26 cellular contexts compared by ENCODE assay signal in genomic region chr16:35570946-35571345, GRCh38.
"Had no signal": no experiment of that assay in that cellular context is flagged by ENCODE, and none has a peak within 500 bp of the region (broad histone marks: within the 10 kb centered on the region; RNA-seq: fewer than 3 reads in every experiment).

No MANE protein-coding gene starts in this region.

- H3K4me3 ChIP-seq: K562, SJCRH30 had no signal

- H3K9ac ChIP-seq: KMS-11 had no signal

- H3K27ac ChIP-seq: KMS-11, SJCRH30 had no signal

- H3K9me3 ChIP-seq: SJCRH30 had no signal

- H3K4me1 Mint-ChIP-seq: IgD-negative memory B cell, T-cell had no signal

- H3K27me3 ChIP-seq: SJCRH30 had no signal

- H3K27me3 Mint-ChIP-seq: IgD-negative memory B cell, T-cell had no signal

- H3K36me3 Mint-ChIP-seq: IgD-negative memory B cell, T-cell had no signal

- H3K4me1 ChIP-seq: SJCRH30 had no signal

- ATAC-seq: K562, Panc1, PC-3, Right ventricle myocardium inferior, SK-N-SH treated with all-trans-retinoic acid at 6 μM for 48 hours, T-cell had no signal

- H3K27ac Mint-ChIP-seq: IgD-negative memory B cell; T-cell; T-helper 1 cell treated with Interleukin-12 subunit alpha and Interleukin-12 subunit beta and Interleukin-4 antibody, amounts not matched to agents 30 μg/mL and 1 μg/mL, for 36 hours had no signal

- H3K4me3 Mint-ChIP-seq: IgD-negative memory B cell; T-cell; T-helper 1 cell treated with Interleukin-12 subunit alpha and Interleukin-12 subunit beta and Interleukin-4 antibody, amounts not matched to agents 30 μg/mL and 1 μg/mL, for 36 hours had no signal

- H3K36me3 ChIP-seq: SJCRH30 had no signal

- DNase-seq: Kasumi-1, MM.1S, NCI-H1092, NCI-H1105 treated with DMSO at 0.1 percent for 48 hours, NCI-H1417 treated with DMSO at 0.1 percent for 48 hours, NCI-H146, NCI-H1694 treated with DMSO at 0.1 percent for 48 hours, NCI-H1930, NCI-H2081, NCI-H2107, NCI-H2227 treated with DMSO at 0.1 percent for 48 hours, NCI-H524, NCI-H69, NCI-H774, PC-3, SHP77 treated with DMSO at 0.1 percent for 48 hours, SJCRH30, SW 1271, T-cell had no signal

- H3K4me2 ChIP-seq: KMS-11 had no signal
